36 cellular contexts compared by ENCODE assay signal in the genomic region with DNA sequence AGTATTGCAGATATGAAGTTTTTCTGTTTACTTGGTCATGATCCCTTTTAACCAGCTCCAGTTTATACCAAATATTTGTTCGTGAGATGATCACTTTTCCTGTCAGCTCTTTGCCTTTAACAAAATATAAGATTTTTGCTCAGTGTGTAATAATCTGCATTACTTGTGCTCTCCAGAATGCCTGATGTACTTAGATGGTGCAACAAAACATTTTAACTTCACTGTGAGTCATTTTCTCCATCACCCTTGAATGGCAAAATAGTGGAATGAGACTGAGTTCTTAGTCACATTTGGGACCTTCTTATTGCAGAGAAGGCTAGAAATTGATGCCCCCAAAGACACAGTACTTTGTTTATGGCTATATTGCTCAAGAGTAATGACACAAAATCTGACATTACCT.
DNase-seq lines count a peak whose midpoint lies in the region; ATAC-seq, FAIRE-seq and TF ChIP-seq lines count a peak whose summit lies in the region.
"Had no signal": no experiment of that assay in that cellular context is flagged by ENCODE, and none has a peak within 500 bp of the region (broad histone marks: within the 10 kb centered on the region; RNA-seq: fewer than 3 reads in every experiment).

No MANE protein-coding gene starts in this region.

- H3K79me2 ChIP-seq in GM23248 (ENCODE audit: insufficient read depth) (no peaks in the 10 kb centered on the region), astrocyte (ENCODE audit: insufficient read depth, low read length) (no peaks in the 10 kb centered on the region)

- H3K36me3 ChIP-seq in GM23248 (ENCODE audit: low read depth) (no peaks in the 10 kb centered on the region), astrocyte (ENCODE audit: insufficient read depth, low read length) (no peaks in the 10 kb centered on the region)
- H3K36me3 ChIP-seq: lower lobe of right lung, neutrophil, prostate gland, right lobe of liver had no signal

- no peaks in the 10 kb centered on the region for H3K27me3 Mint-ChIP-seq in astrocyte (ENCODE audit: low read depth, unreplicated experiment)
- H3K27me3 Mint-ChIP-seq: activated CD4-positive, alpha-beta T cell treated with anti-CD3 and anti-CD28 coated beads for 36 hours; activated CD8-positive, alpha-beta T cell treated with anti-CD3 and anti-CD28 coated beads for 36 hours; naive thymus-derived CD4-positive, alpha-beta T cell; stimulated activated naive CD8-positive, alpha-beta T cell treated with anti-CD3 and anti-CD28 coated beads, Interleukin-15, amount 100 ng/mL, for 72 hours had no signal

- H3K4me3 Mint-ChIP-seq in astrocyte (ENCODE audit: unreplicated experiment) = no peak overlapping the region
- H3K4me3 Mint-ChIP-seq: activated CD4-positive, alpha-beta T cell treated with anti-CD3 and anti-CD28 coated beads for 36 hours; activated CD8-positive, alpha-beta T cell treated with anti-CD3 and anti-CD28 coated beads for 36 hours; activated T-helper 1 cell treated with anti-CD3 and anti-CD28 coated beads, Interleukin-12 subunit alpha, Interleukin-12 subunit beta, Interleukin-2, Interleukin-4 antibody, amounts not matched to agents 30 ng/mL and 10 ng/mL and 1 ng/mL, durations not matched to agents 14 hours and 24 hours and 36 hours; naive thymus-derived CD4-positive, alpha-beta T cell; stimulated activated naive CD8-positive, alpha-beta T cell treated with anti-CD3 and anti-CD28 coated beads, Interleukin-15, amount 100 ng/mL, for 72 hours had no signal

- H3K27ac ChIP-seq in GM23248 (no peak overlapping the region), astrocyte (ENCODE audit: low read depth, low read length) (no peak overlapping the region)
- H3K27ac ChIP-seq: lower lobe of right lung, neutrophil, PC-9, prostate gland, right lobe of liver had no signal

- no peaks in the 10 kb centered on the region for H3K36me3 Mint-ChIP-seq in astrocyte (ENCODE audit: low read depth, unreplicated experiment)
- H3K36me3 Mint-ChIP-seq: naive thymus-derived CD4-positive, alpha-beta T cell had no signal

- H3K4me3 ChIP-seq in GM23248 (no peak overlapping the region), astrocyte (ENCODE audit: insufficient read depth, low read depth, low read length) (no peak overlapping the region), foreskin fibroblast (ENCODE audit: low read depth in 1 of 2, low read length in 2 of 2) (no peak overlapping the region)
- H3K4me3 ChIP-seq: lower lobe of right lung, PC-9, prostate gland, right lobe of liver had no signal

- no peaks in the 10 kb centered on the region for H4K20me1 ChIP-seq in GM23248 (ENCODE audit: insufficient read depth)
- no peaks in the 10 kb centered on the region for H4K20me1 ChIP-seq in astrocyte (ENCODE audit: insufficient read depth, low read length)

- 11 to 32% methylated on average over 1 of the region's 1 CpG for WGBS in GM23248 (ENCODE audit: low coverage in 1 of 2, low lambda C conversion rate in 2 of 2, missing lambda C conversion rate in 2 of 2), 2 experiments

- intact Hi-C loops in head of caudate nucleus (cut with DNase I) = no loop called here

- H3K4me1 ChIP-seq in GM23248 (ENCODE audit: insufficient read depth) (no peaks in the 10 kb centered on the region), astrocyte (ENCODE audit: insufficient read depth, low read length) (no peaks in the 10 kb centered on the region)
- H3K4me1 ChIP-seq: lower lobe of right lung, prostate gland, right lobe of liver had no signal

- no peak overlapping the region for H3K9ac ChIP-seq in GM23248
- H3K9ac ChIP-seq in astrocyte (ENCODE audit: low read length) = no peak overlapping the region

- H3K27ac Mint-ChIP-seq in astrocyte (ENCODE audit: unreplicated experiment) = no peak overlapping the region
- H3K27ac Mint-ChIP-seq: activated CD4-positive, alpha-beta T cell treated with anti-CD3 and anti-CD28 coated beads for 36 hours; activated CD8-positive, alpha-beta T cell treated with anti-CD3 and anti-CD28 coated beads for 36 hours; activated T-helper 1 cell treated with anti-CD3 and anti-CD28 coated beads, Interleukin-12 subunit alpha, Interleukin-12 subunit beta, Interleukin-2, Interleukin-4 antibody, amounts not matched to agents 30 ng/mL and 10 ng/mL and 1 ng/mL, durations not matched to agents 14 hours and 24 hours and 36 hours; naive thymus-derived CD4-positive, alpha-beta T cell; stimulated activated naive CD8-positive, alpha-beta T cell treated with anti-CD3 and anti-CD28 coated beads, Interleukin-15, amount 100 ng/mL, for 72 hours had no signal

- in situ Hi-C loops in GM23248 (cut with MboI) = no loop called here

- no peaks in the 10 kb centered on the region for H3K9me3 Mint-ChIP-seq in astrocyte (ENCODE audit: unreplicated experiment)
- H3K9me3 Mint-ChIP-seq: activated CD8-positive, alpha-beta T cell treated with anti-CD3 and anti-CD28 coated beads for 36 hours; activated T-helper 1 cell treated with anti-CD3 and anti-CD28 coated beads, Interleukin-12 subunit alpha, Interleukin-12 subunit beta, Interleukin-2, Interleukin-4 antibody, amounts not matched to agents 30 ng/mL and 10 ng/mL and 1 ng/mL, durations not matched to agents 14 hours and 24 hours and 36 hours; stimulated activated naive CD8-positive, alpha-beta T cell treated with anti-CD3 and anti-CD28 coated beads, Interleukin-15, amount 100 ng/mL, for 72 hours had no signal

- H3K9me3 ChIP-seq in GM23248 (ENCODE audit: low read depth) = no peaks in the 10 kb centered on the region
- H3K9me3 ChIP-seq in astrocyte (ENCODE audit: insufficient read depth, low read depth, low read length) = no peaks in the 10 kb centered on the region
- H3K9me3 ChIP-seq: lower lobe of right lung, neutrophil, prostate gland had no signal

- peak; percentile 43 for DNase-seq in AG08395 (ENCODE audit: low spot score)
- DNase-seq in GM23248 = peak; percentile 2
- DNase-seq in astrocyte (ENCODE audit: low read depth) = no peak
- peak; percentile 20 to 51 for DNase-seq in foreskin fibroblast
- no peak for DNase-seq in activated CD4-positive, alpha-beta T cell treated with anti-CD3 and anti-CD28 coated beads for 1 hour
- no peak for DNase-seq in head of caudate nucleus
- DNase-seq in SK-N-DZ (ENCODE audit: low spot score) = no peak
- DNase-seq: ACHN; activated CD4-positive, alpha-beta T cell treated with anti-CD3 and anti-CD28 coated beads for 36 hours; activated CD8-positive, alpha-beta memory T cell treated with anti-CD3 and anti-CD28 coated beads, Interleukin-2, amount 50 U/mL, for 48 hours; activated CD8-positive, alpha-beta T cell treated with anti-CD3 and anti-CD28 coated beads for 36 hours; activated naive CD4-positive, alpha-beta T cell treated with anti-CD3 and anti-CD28 coated beads, Interleukin-2, amount 50 U/mL, for 16 hours; amygdala; C1 segment of cervical spinal cord; COR-L47; foreskin melanocyte; kidney glomerular epithelial cell; lower lobe of right lung; midbrain; naive thymus-derived CD4-positive, alpha-beta T cell; NCI-H1105; NCI-H1930; NCI-H69; PC-9; right lobe of liver; Right ventricle myocardium superior; stimulated activated CD8-positive, alpha-beta memory T cell treated with anti-CD3 and anti-CD28 coated beads, Interleukin-4, amount 100 ng/mL, for 48 hours; stimulated activated naive CD8-positive, alpha-beta T cell treated with anti-CD3 and anti-CD28 coated beads, Interleukin-15, amount 100 ng/mL, for 72 hours had no signal

- H2AFZ ChIP-seq in GM23248 (no peak overlapping the region), astrocyte (ENCODE audit: low read depth, low read length) (no peak overlapping the region)
- H2AFZ ChIP-seq: PC-9 had no signal

- ATAC-seq in HG03097 (IDR thresholded peaks at IDR 0.05; ENCODE audit: low FRiP score, unreplicated experiment) = no peak
- ATAC-seq: activated CD4-positive, alpha-beta T cell treated with anti-CD3 and anti-CD28 coated beads for 36 hours; activated CD8-positive, alpha-beta T cell treated with anti-CD3 and anti-CD28 coated beads for 36 hours; lower lobe of right lung; naive thymus-derived CD4-positive, alpha-beta T cell; right lobe of liver; stimulated activated naive CD8-positive, alpha-beta T cell treated with anti-CD3 and anti-CD28 coated beads, Interleukin-15, amount 100 ng/mL, for 72 hours had no signal

- no peaks in the 10 kb centered on the region for H3F3A ChIP-seq in GM23248 (ENCODE audit: insufficient read depth)

- no peaks in the 10 kb centered on the region for H3K4me1 Mint-ChIP-seq in astrocyte (ENCODE audit: low read depth, unreplicated experiment)
- H3K4me1 Mint-ChIP-seq: activated CD4-positive, alpha-beta T cell treated with anti-CD3 and anti-CD28 coated beads for 36 hours; naive thymus-derived CD4-positive, alpha-beta T cell; stimulated activated naive CD8-positive, alpha-beta T cell treated with anti-CD3 and anti-CD28 coated beads, Interleukin-15, amount 100 ng/mL, for 72 hours had no signal

- H3K9me2 ChIP-seq in GM23248 (ENCODE audit: insufficient read depth) = no peaks in the 10 kb centered on the region

- no peak for TF ChIP-seq CTCF in astrocyte (IDR thresholded peaks at IDR 0.05; ENCODE audit: insufficient read depth, low read depth, low read length)
- TF ChIP-seq CTCF in foreskin fibroblast (IDR thresholded peaks at IDR 0.05; ENCODE audit: low read depth, low read length) = no peak

- peak; percentile 84 for FAIRE-seq in astrocyte (lab: Jason Lieb, UNC)
- FAIRE-seq: bronchial epithelial cell, endothelial cell of umbilical vein, G401.6, urothelium cell line had no signal

- no peaks in the 10 kb centered on the region for H3K27me3 ChIP-seq in GM23248 (replicated peaks; ENCODE audit: insufficient read depth)
- no peaks in the 10 kb centered on the region for H3K27me3 ChIP-seq in astrocyte (ENCODE audit: insufficient read depth, low read length)
- H3K27me3 ChIP-seq: neutrophil had no signal

- no peak overlapping the region for H3K4me2 ChIP-seq in GM23248 (ENCODE audit: unreplicated experiment)
- no peak overlapping the region for H3K4me2 ChIP-seq in astrocyte (ENCODE audit: low read length)
- H3K4me2 ChIP-seq: PC-9 had no signal

Comparison
In these comparisons a context has a peak if more than half of its experiments do, and no peak if none do; other contexts are left out.
1. DNase-seq: peak in AG08395 (single experiment), GM23248 (single experiment) and foreskin fibroblast (2 of 2); none in astrocyte (single experiment), activated CD4-positive, alpha-beta T cell treated with anti-CD3 and anti-CD28 coated beads for 1 hour (single experiment), head of caudate nucleus (0 of 42) and SK-N-DZ (single experiment).